ENCODE assay signal across 17 cellular contexts in genomic region chr11:10572533-10572932, GRCh38. TPM values are rescaled to one million over a fixed set of nuclear protein-coding genes. Genes with fewer than 3 reads are reported as not detected.
"Had no signal": no experiment of that assay in that cellular context is flagged by ENCODE, and none has a peak within 500 bp of the region (broad histone marks: within the 10 kb centered on the region; RNA-seq: fewer than 3 reads in every experiment).

No MANE protein-coding gene starts in this region.

- H3K27me3 ChIP-seq: colonic mucosa, pancreas, right lobe of liver, stomach, upper lobe of right lung had no signal

- H3K4me3 ChIP-seq: colonic mucosa, pancreas, right lobe of liver, stomach, upper lobe of right lung had no signal

- H3K36me3 ChIP-seq: colonic mucosa, pancreas, right lobe of liver, upper lobe of right lung had no signal

- H3K27ac ChIP-seq: colonic mucosa, epithelial cell of prostate, pancreas, right lobe of liver, upper lobe of right lung had no signal

- DNase-seq: activated gamma-delta T cell treated with Interleukin-2 at 50 U/mL for 16 hours; activated T-cell treated with anti-CD3 and anti-CD28 coated beads, Interleukin-2, amount 50 U/mL, for 1 hour; colonic mucosa; endodermal cell; pancreas; right lobe of liver; small intestine; stimulated activated CD4-positive, alpha-beta T cell treated with anti-CD3 and anti-CD28 coated beads, Interleukin-2, amount 100 ng/mL, for 24 hours; stomach; T-helper 1 cell; T-helper 9 cell; upper lobe of right lung had no signal

- ATAC-seq: pancreas; right lobe of liver; stimulated activated memory B cell treated with anti-CD40 and anti-IgM and Interleukin-4, amounts not matched to agents 10 μg/mL and 1 μg/mL and 100 μg/mL, for 72 hours; upper lobe of right lung; WTC11 had no signal

- H3K4me1 ChIP-seq: colonic mucosa, pancreas, right lobe of liver, stomach, upper lobe of right lung had no signal

- H3K9me3 ChIP-seq: colonic mucosa, pancreas, right lobe of liver, stomach, upper lobe of right lung had no signal

RNA-seq across cellular contexts. Expression of gene LYVE1, which starts 4.1 kb away (rescaled TPM):
- total RNA-seq: endodermal cell, fibroblast of villous mesenchyme, myocyte had no signal
